In the genomic region with DNA sequence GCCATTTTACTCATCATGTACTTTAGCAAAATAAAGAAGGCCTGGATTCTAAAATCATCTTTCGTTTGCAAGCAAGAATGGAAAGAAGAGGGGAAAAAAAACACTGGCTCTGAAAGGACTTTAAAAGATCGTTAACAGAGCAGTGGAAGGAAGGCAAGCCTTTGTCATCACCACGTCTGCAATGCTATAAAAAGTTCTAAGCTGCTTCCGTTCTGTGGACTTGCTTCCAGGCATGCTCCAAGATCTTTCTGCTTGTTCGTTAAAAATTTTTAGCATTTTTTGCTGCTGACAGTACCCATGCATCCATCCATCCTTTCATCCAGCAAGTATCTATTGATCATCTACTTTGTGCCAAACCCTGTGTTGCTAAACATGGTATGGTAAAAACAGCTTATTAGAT, we compare ENCODE assay signal across 20 cellular contexts.
DNase-seq lines count a peak whose midpoint lies in the region; ATAC-seq and TF ChIP-seq lines count a peak whose summit lies in the region.
"Had no signal": no experiment of that assay in that cellular context is flagged by ENCODE, and none has a peak within 500 bp of the region (broad histone marks: within the 10 kb centered on the region; RNA-seq: fewer than 3 reads in every experiment).

No MANE protein-coding gene starts in this region.

- no peak overlapping the region for H3K27ac Mint-ChIP-seq in glutamatergic neuron (ENCODE audit: unreplicated experiment)
- H3K27ac Mint-ChIP-seq: CD4-positive, alpha-beta T cell had no signal

- ATAC-seq in SK-N-SH treated with all-trans-retinoic acid at 6 μM for 48 hours (no peak), HG02852 (IDR thresholded peaks at IDR 0.05; ENCODE audit: unreplicated experiment) (no peak), GM21737 (IDR thresholded peaks at IDR 0.05; ENCODE audit: unreplicated experiment) (no peak), GM18861 (IDR thresholded peaks at IDR 0.05; ENCODE audit: unreplicated experiment) (no peak)

- no peaks in the 10 kb centered on the region for H3F3A ChIP-seq in SK-N-SH (replicated peaks; ENCODE audit: insufficient read depth)

- H3K9me3 ChIP-seq in SK-N-SH: no peaks in the 10 kb centered on the region

- no peak overlapping the region for H3K4me2 ChIP-seq in SK-N-SH

- no peaks in the 10 kb centered on the region for H3K4me1 ChIP-seq in SK-N-SH (ENCODE audit: control insufficient read depth in 1 of 2, insufficient read depth in 2 of 2, low read depth in 1 of 2, low read length in 1 of 2)

- H4K20me1 ChIP-seq in SK-N-SH (ENCODE audit: insufficient read depth): no peaks in the 10 kb centered on the region

- CTCF ChIA-PET in SK-N-SH (lab: Yijun Ruan, JAX): no interaction called here

- no peak for TF ChIP-seq EP300 in SK-N-SH (IDR thresholded peaks at IDR 0.05; ENCODE audit: borderline replicate concordance in 1 of 2, low read depth in 1 of 2, low read length in 1 of 2)

- H3K9me3 Mint-ChIP-seq in glutamatergic neuron (ENCODE audit: unreplicated experiment): peaks cover 8% of the 10 kb centered on the region
- H3K9me3 Mint-ChIP-seq: CD4-positive, alpha-beta T cell had no signal

- no peak overlapping the region for H3K27ac ChIP-seq in SK-N-SH (ENCODE audit: low read depth in 2 of 2, low read length in 1 of 2)
- H3K27ac ChIP-seq: 22Rv1 had no signal

- POLR2A ChIA-PET in SK-N-SH (lab: Yijun Ruan, JAX): no interaction called here

- 40% methylated on average over 5 of the region's 5 CpGs for WGBS in SK-N-SH (ENCODE audit: low lambda C conversion rate)

- H3K9ac ChIP-seq in SK-N-SH: no peak overlapping the region

- no peaks in the 10 kb centered on the region for H3K9me2 ChIP-seq in SK-N-SH

- peaks cover 6% of the 10 kb centered on the region for H3K27me3 Mint-ChIP-seq in glutamatergic neuron (ENCODE audit: unreplicated experiment)

- TF ChIP-seq RAD21 in SK-N-SH (IDR thresholded peaks at IDR 0.05; ENCODE audit: low read length): no peak

- H3K79me2 ChIP-seq in SK-N-SH (ENCODE audit: insufficient read depth): no peaks in the 10 kb centered on the region

- H3K4me3 ChIP-seq in SK-N-SH (ENCODE audit: low read depth in 2 of 2, low read length in 1 of 2) (no peak overlapping the region), fibroblast of pulmonary artery (replicated peaks; ENCODE audit: low read depth, low read length) (no peak overlapping the region)

- DNase-seq in SK-N-SH (no peak), RPMI7951 (ENCODE audit: low read depth) (peak; percentile 33), fibroblast of pulmonary artery (ENCODE audit: low read depth) (peak; percentile 37), glutamatergic neuron (no peak)
- DNase-seq: Calu3; CD4-positive, alpha-beta T cell; DMS79; GF-D8; HCEC 1CT; KBM-7; NCI-H1092; NCI-H1694 treated with DMSO at 0.1 percent for 48 hours; NCI-H446 treated with DMSO at 0.1 percent for 48 hours; NCI-H774; SIG-M5 had no signal

- H2AFZ ChIP-seq in SK-N-SH (ENCODE audit: low read depth): 0 out of 2 replicates have a peak overlapping the region, but pooled peaks have one; percentile 25

- peaks cover 20% of the 10 kb centered on the region for H3K4me1 Mint-ChIP-seq in glutamatergic neuron (ENCODE audit: low read depth, unreplicated experiment)

- H3K27me3 ChIP-seq in SK-N-SH (ENCODE audit: insufficient read depth): no peaks in the 10 kb centered on the region

- TF ChIP-seq CTCF in SK-N-SH (IDR thresholded peaks at IDR 0.05): no peak
- no peak for TF ChIP-seq CTCF in fibroblast of pulmonary artery (IDR thresholded peaks at IDR 0.05; ENCODE audit: low read length, missing control alignments)
- TF ChIP-seq CTCF in glutamatergic neuron (IDR thresholded peaks at IDR 0.05; ENCODE audit: partially characterized antibody, unreplicated experiment): no peak

- no peaks in the 10 kb centered on the region for H3K36me3 ChIP-seq in SK-N-SH (replicated peaks in 1 of 2; ENCODE audit: control insufficient read depth in 1 of 2, insufficient read depth in 2 of 2, low read length in 1 of 2)

- peaks cover 25% of the 10 kb centered on the region for H3K36me3 Mint-ChIP-seq in glutamatergic neuron (ENCODE audit: unreplicated experiment)

- H3K4me3 Mint-ChIP-seq in glutamatergic neuron (ENCODE audit: unreplicated experiment): no peak overlapping the region
- H3K4me3 Mint-ChIP-seq: CD4-positive, alpha-beta T cell had no signal

TF ChIP-seq in SK-N-SH, 30 proteins besides CTCF, POLR2A, EP300 and RAD21:
- TF ChIP-seq MXI1 (IDR thresholded peaks at IDR 0.05; ENCODE audit: low read depth, low read length) (no peak), RFX5 (IDR thresholded peaks at IDR 0.05; ENCODE audit: low read length) (no peak), RXRA (IDR thresholded peaks at IDR 0.05; ENCODE audit: borderline replicate concordance, low read depth) (no peak)

TF ChIP-seq in SK-N-SH treated with all-trans-retinoic acid at 6 μM for 48 hours, 23 proteins besides CTCF, POLR2A, EP300 and RAD21:
- no peak for TF ChIP-seq TCF4 (CRISPR knock-in tag; IDR thresholded peaks at IDR 0.05; ENCODE audit: borderline replicate concordance)
- TF ChIP-seq, protein P1, sequence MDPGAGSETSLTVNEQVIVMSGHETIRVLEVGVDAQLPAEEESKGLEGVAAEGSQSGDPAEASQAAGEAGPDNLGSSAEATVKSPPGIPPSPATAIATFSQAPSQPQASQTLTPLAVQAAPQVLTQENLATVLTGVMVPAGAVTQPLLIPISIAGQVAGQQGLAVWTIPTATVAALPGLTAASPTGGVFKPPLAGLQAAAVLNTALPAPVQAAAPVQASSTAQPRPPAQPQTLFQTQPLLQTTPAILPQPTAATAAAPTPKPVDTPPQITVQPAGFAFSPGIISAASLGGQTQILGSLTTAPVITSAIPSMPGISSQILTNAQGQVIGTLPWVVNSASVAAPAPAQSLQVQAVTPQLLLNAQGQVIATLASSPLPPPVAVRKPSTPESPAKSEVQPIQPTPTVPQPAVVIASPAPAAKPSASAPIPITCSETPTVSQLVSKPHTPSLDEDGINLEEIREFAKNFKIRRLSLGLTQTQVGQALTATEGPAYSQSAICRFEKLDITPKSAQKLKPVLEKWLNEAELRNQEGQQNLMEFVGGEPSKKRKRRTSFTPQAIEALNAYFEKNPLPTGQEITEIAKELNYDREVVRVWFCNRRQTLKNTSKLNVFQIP (CRISPR knock-in tag; IDR thresholded peaks at IDR 0.05; ENCODE audit: borderline replicate concordance, low read depth): no peak
- no peak for TF ChIP-seq ZFP30 (CRISPR knock-in tag; IDR thresholded peaks at IDR 0.05)

Comparison
In these comparisons a context has a peak if more than half of its experiments do, and no peak if none do; other contexts are left out.
1. DNase-seq: peak in RPMI7951 (single experiment) and fibroblast of pulmonary artery (single experiment); none in SK-N-SH (single experiment) and glutamatergic neuron (single experiment).